ENCODE assay signal across 11 cellular contexts in genomic region chr1:72397786-72398185, GRCh38.
DNase-seq lines count a peak whose midpoint lies in the region; ATAC-seq and TF ChIP-seq lines count a peak whose summit lies in the region.
"Had no signal": no experiment of that assay in that cellular context is flagged by ENCODE, and none has a peak within 500 bp of the region (broad histone marks: within the 10 kb centered on the region; RNA-seq: fewer than 3 reads in every experiment).

No MANE protein-coding gene starts in this region.

- POLR2A ChIA-PET in PC-9 (lab: Charles Lee; ENCODE audit: unreplicated experiment): no interaction called here

- no TSS peak for BruUV-seq in PC-9 (replicated peaks; lab: Mats Ljungman, UMichigan)

- no peak overlapping the region for H3K27ac ChIP-seq in GM23338 (ENCODE audit: low read depth)
- H3K27ac ChIP-seq in PC-9: no peak overlapping the region
- no peak overlapping the region for H3K27ac ChIP-seq in ovary
- H3K27ac ChIP-seq: heart left ventricle had no signal

- no peaks in the 10 kb centered on the region for H3F3A ChIP-seq in GM23338 (replicated peaks; ENCODE audit: low read depth)
- no peaks in the 10 kb centered on the region for H3F3A ChIP-seq in PC-9 (ENCODE audit: insufficient read depth, low read depth)

- no peaks in the 10 kb centered on the region for H3K27me3 ChIP-seq in GM23338 (ENCODE audit: insufficient read depth)
- no peaks in the 10 kb centered on the region for H3K27me3 ChIP-seq in PC-9 (ENCODE audit: insufficient read depth, low read depth)
- H3K27me3 ChIP-seq in ovary: no peaks in the 10 kb centered on the region
- H3K27me3 ChIP-seq: heart left ventricle had no signal

- H3K36me3 Mint-ChIP-seq in GM23338 (ENCODE audit: low read depth): no peaks in the 10 kb centered on the region
- H3K36me3 Mint-ChIP-seq: activated naive CD8-positive, alpha-beta T cell treated with anti-CD3 and anti-CD28 coated beads, Interleukin-2, amount 10 ng/mL, durations not matched to agents 7 days and 5 days had no signal

- no peaks in the 10 kb centered on the region for H3K4me1 ChIP-seq in GM23338 (ENCODE audit: insufficient read depth)
- no peaks in the 10 kb centered on the region for H3K4me1 ChIP-seq in PC-9 (replicated peaks; ENCODE audit: insufficient read depth)
- no peaks in the 10 kb centered on the region for H3K4me1 ChIP-seq in ovary (ENCODE audit: insufficient read depth)
- H3K4me1 ChIP-seq: heart left ventricle had no signal

- H3K4me3 ChIP-seq in GM23338: no peak overlapping the region
- H3K4me3 ChIP-seq in PC-9: no peak overlapping the region
- no peak overlapping the region for H3K4me3 ChIP-seq in ovary
- H3K4me3 ChIP-seq: heart left ventricle had no signal

- H3K9me3 ChIP-seq in PC-9 (ENCODE audit: insufficient read depth, low read depth) (no peaks in the 10 kb centered on the region), ovary (no peaks in the 10 kb centered on the region)
- H3K9me3 ChIP-seq: heart left ventricle had no signal

- TF ChIP-seq POLR2A in ovary (IDR thresholded peaks at IDR 0.05): no peak

- no peaks in the 10 kb centered on the region for H3K9me3 Mint-ChIP-seq in GM23338
- H3K9me3 Mint-ChIP-seq: activated naive CD8-positive, alpha-beta T cell treated with anti-CD3 and anti-CD28 coated beads, Interleukin-2, amount 10 ng/mL, durations not matched to agents 7 days and 5 days had no signal

- H2AFZ ChIP-seq in GM23338: no peak overlapping the region
- peak overlapping the region; percentile 40; the same call in 1 of the 2 replicates for H2AFZ ChIP-seq in PC-9

- H3K4me1 Mint-ChIP-seq in GM23338: peaks cover 2% of the 10 kb centered on the region; the same call in 2 of the 3 replicates
- H3K4me1 Mint-ChIP-seq: activated naive CD8-positive, alpha-beta T cell treated with anti-CD3 and anti-CD28 coated beads, Interleukin-2, amount 10 ng/mL, durations not matched to agents 7 days and 5 days had no signal

- H3K9me2 ChIP-seq in GM23338 (ENCODE audit: insufficient read depth) (no peaks in the 10 kb centered on the region), PC-9 (ENCODE audit: insufficient read depth) (no peaks in the 10 kb centered on the region; the same call in 1 of the 2 replicates)

- TF ChIP-seq CTCF in GM23338 (conservative IDR thresholded peaks at IDR 0.05; ENCODE audit: low read depth in 2 of 2) (no peak), PC-9 (conservative IDR thresholded peaks at IDR 0.05) (no peak), ovary (IDR thresholded peaks at IDR 0.05) (no peak)

- ATAC-seq in GM23338 (peak; percentile 41; the same call in 2 of the 3 replicates), HG02798 (IDR thresholded peaks at IDR 0.05; ENCODE audit: poor library complexity, unreplicated experiment) (no peak)

- no peak for TF ChIP-seq EP300 in ovary (IDR thresholded peaks at IDR 0.05)

- no peak overlapping the region for H3K4me3 Mint-ChIP-seq in GM23338
- H3K4me3 Mint-ChIP-seq: activated naive CD8-positive, alpha-beta T cell treated with anti-CD3 and anti-CD28 coated beads, Interleukin-2, amount 10 ng/mL, durations not matched to agents 7 days and 5 days had no signal

- H3K36me3 ChIP-seq in GM23338 (ENCODE audit: insufficient read depth): no peaks in the 10 kb centered on the region
- no peaks in the 10 kb centered on the region for H3K36me3 ChIP-seq in PC-9 (ENCODE audit: low read depth)
- no peaks in the 10 kb centered on the region for H3K36me3 ChIP-seq in ovary
- H3K36me3 ChIP-seq: heart left ventricle had no signal

- H3K27me3 Mint-ChIP-seq in GM23338 (ENCODE audit: insufficient read depth, low read depth, poor library complexity): peaks cover 2% of the 10 kb centered on the region
- H3K27me3 Mint-ChIP-seq: activated naive CD8-positive, alpha-beta T cell treated with anti-CD3 and anti-CD28 coated beads, Interleukin-2, amount 10 ng/mL, durations not matched to agents 7 days and 5 days had no signal

- peak overlapping the region; percentile 34 for H3K27ac Mint-ChIP-seq in GM23338
- H3K27ac Mint-ChIP-seq: activated naive CD8-positive, alpha-beta T cell treated with anti-CD3 and anti-CD28 coated beads, Interleukin-2, amount 10 ng/mL, durations not matched to agents 7 days and 5 days had no signal

- peak; percentile 37 for DNase-seq in AG08396 (ENCODE audit: low spot score)
- no peak for DNase-seq in GM23338 (ENCODE audit: low spot score)
- peak in 1 of 2 experiments; percentile 4 for DNase-seq in PC-9
- peak; percentile 72 for DNase-seq in fibroblast of the conjunctiva (ENCODE audit: low read depth)
- DNase-seq in RPMI8226: no peak
- DNase-seq in activated naive CD4-positive, alpha-beta T cell (lab: John Stamatoyannopoulos, UW): no peak
- DNase-seq in ovary: no peak
- DNase-seq: activated CD4-positive, CD25-positive, alpha-beta regulatory T cell; activated naive CD8-positive, alpha-beta T cell treated with anti-CD3 and anti-CD28 coated beads, Interleukin-2, amount 10 ng/mL, durations not matched to agents 7 days and 5 days had no signal

- intact Hi-C loops in PC-9 (cut with micrococcal nuclease; ENCODE audit: unreplicated experiment) (no loop called here), ovary (cut with DNase I) (no loop called here)

- H3K4me2 ChIP-seq in GM23338: no peak overlapping the region
- H3K4me2 ChIP-seq in PC-9: no peak overlapping the region

- H4K20me1 ChIP-seq in GM23338 (replicated peaks; ENCODE audit: insufficient read depth) (no peaks in the 10 kb centered on the region), PC-9 (ENCODE audit: insufficient read depth) (no peaks in the 10 kb centered on the region)

- H3K79me2 ChIP-seq in GM23338 (replicated peaks; ENCODE audit: insufficient read depth): no peaks in the 10 kb centered on the region
- no peaks in the 10 kb centered on the region for H3K79me2 ChIP-seq in PC-9 (ENCODE audit: low read depth)

- CTCF ChIA-PET in PC-9 (lab: Charles Lee): no interaction called here

TF ChIP-seq in GM23338, 12 proteins besides CTCF, POLR2A, EP300 and RAD21:
- TF ChIP-seq POLR2AphosphoS5 (IDR thresholded peaks at IDR 0.05; ENCODE audit: low read depth): no peak

Comparison
In these comparisons a context has a peak if more than half of its experiments do, and no peak if none do; other contexts are left out.
1. DNase-seq: peak in AG08396 (single experiment) and fibroblast of the conjunctiva (single experiment); none in GM23338 (single experiment), RPMI8226 (single experiment), activated naive CD4-positive, alpha-beta T cell (0 of 4) and ovary (0 of 5).